15 cellular contexts compared by ENCODE assay signal in the genomic region with DNA sequence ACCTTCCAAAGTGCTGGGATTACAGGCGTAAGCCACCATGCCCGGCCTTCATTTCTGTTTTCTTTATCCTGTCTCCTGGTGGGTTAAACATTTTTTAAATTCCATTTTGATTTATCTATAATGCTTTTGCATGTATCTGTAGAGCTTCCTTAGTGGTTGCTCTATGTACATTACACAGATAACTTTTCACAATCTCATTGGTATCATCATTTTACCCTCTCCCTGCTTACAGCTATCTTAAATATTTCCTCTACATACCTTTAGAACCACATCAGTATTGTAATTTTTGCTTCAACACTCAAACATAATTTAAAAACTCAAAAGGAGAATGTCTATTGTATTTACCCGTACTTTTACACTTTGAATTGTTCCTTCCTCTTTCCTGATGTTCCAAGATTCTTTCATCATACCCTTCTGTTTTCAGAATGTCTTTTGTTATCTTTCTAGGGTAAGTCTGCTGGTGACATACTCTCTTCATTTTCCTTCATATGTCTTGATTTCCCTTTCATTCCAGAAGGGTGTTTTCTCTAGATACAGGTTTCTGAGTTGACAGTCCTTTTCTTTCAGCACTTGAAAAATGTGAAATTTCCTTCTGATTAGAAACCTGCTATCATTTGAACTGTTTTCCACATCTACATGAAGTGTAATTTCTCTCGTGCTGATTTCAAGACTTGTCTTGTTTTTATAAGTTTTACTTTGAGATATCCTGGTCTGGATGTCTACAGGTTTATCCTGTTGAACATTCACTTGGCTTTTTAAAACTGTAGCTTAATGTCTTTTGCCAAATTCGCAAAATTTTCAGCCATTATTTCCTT. TPM values are rescaled to one million over a fixed set of nuclear protein-coding genes. Genes with fewer than 3 reads are reported as not detected.
DNase-seq lines count a peak whose midpoint lies in the region; ATAC-seq and TF ChIP-seq lines count a peak whose summit lies in the region.
"Had no signal": no experiment of that assay in that cellular context is flagged by ENCODE, and none has a peak within 500 bp of the region (broad histone marks: within the 10 kb centered on the region; RNA-seq: fewer than 3 reads in every experiment).

No MANE protein-coding gene starts in this region.

- no peak overlapping the region for H3K4me2 ChIP-seq in OCI-LY7 (ENCODE audit: low read length)

- no peak for DNase-seq in activated CD4-positive, alpha-beta T cell treated with anti-CD3 and anti-CD28 coated beads for 36 hours
- no peak for DNase-seq in activated CD4-positive, alpha-beta T cell treated with anti-CD3 and anti-CD28 coated beads for 48 hours
- DNase-seq in OCI-LY7 (ENCODE audit: low spot score) (no peak), endothelial cell (ENCODE audit: low spot score) (no peak), progenitor cell of endocrine pancreas (ENCODE audit: low spot score, unreplicated experiment) (no peak), GM13977 (ENCODE audit: low spot score) (no peak)
- DNase-seq: 8988T; activated CD4-positive, CD25-positive, alpha-beta regulatory T cell treated with anti-CD3 and anti-CD28 coated beads, Interleukin-2, amount 50 U/mL, for 72 hours; amniotic stem cell; islet precursor cell; upper lobe of left lung had no signal

- CTCF ChIA-PET in activated CD4-positive, alpha-beta T cell treated with anti-CD3 and anti-CD28 coated beads for 36 hours (lab: Charles Lee) = interaction anchor here (0.7 to 1.9 kb wide), 5 partner anchors 8 to 211 kb away, joined by 3 to 8 read pairs (median 3); no protein-coding TSS in a partner anchor
- CTCF ChIA-PET in OCI-LY7 (lab: Charles Lee; ENCODE audit: unreplicated experiment) = no interaction called here

- H4K20me1 ChIP-seq in OCI-LY7 (ENCODE audit: insufficient read depth, low read length) = peaks cover 59% of the 10 kb centered on the region

- intact Hi-C loops in activated CD4-positive, alpha-beta T cell treated with anti-CD3 and anti-CD28 coated beads for 36 hours (cut with DNase I, micrococcal nuclease) = no loop called here
- intact Hi-C loops in OCI-LY7 (cut with micrococcal nuclease; ENCODE audit: unreplicated experiment) = no loop called here

- peaks cover 8% of the 10 kb centered on the region for H3K36me3 Mint-ChIP-seq in activated CD4-positive, alpha-beta T cell treated with anti-CD3 and anti-CD28 coated beads for 36 hours (ENCODE audit: low read depth)
- H3K36me3 Mint-ChIP-seq in endothelial cell (ENCODE audit: low read depth, unreplicated experiment) (peaks cover 4% of the 10 kb centered on the region), progenitor cell of endocrine pancreas (ENCODE audit: insufficient read depth) (no peaks in the 10 kb centered on the region)

- peaks cover 75% of the 10 kb centered on the region for H3K4me1 Mint-ChIP-seq in activated CD4-positive, alpha-beta T cell treated with anti-CD3 and anti-CD28 coated beads for 36 hours
- H3K4me1 Mint-ChIP-seq in endothelial cell (ENCODE audit: unreplicated experiment) (peaks cover 34% of the 10 kb centered on the region), progenitor cell of endocrine pancreas (ENCODE audit: low read depth) (peaks cover 14% of the 10 kb centered on the region)

- no peak overlapping the region for H3K4me3 Mint-ChIP-seq in activated CD4-positive, alpha-beta T cell treated with anti-CD3 and anti-CD28 coated beads for 36 hours
- H3K4me3 Mint-ChIP-seq in endothelial cell (ENCODE audit: unreplicated experiment) (no peak overlapping the region), progenitor cell of endocrine pancreas (ENCODE audit: low read depth) (no peak overlapping the region)

- H3K9me2 ChIP-seq in OCI-LY7 (ENCODE audit: insufficient read depth, low read length) = no peaks in the 10 kb centered on the region

- H3K9me3 ChIP-seq in OCI-LY7 (ENCODE audit: low read length) = no peaks in the 10 kb centered on the region
- H3K9me3 ChIP-seq: upper lobe of left lung had no signal

- H3K27ac ChIP-seq in OCI-LY7 (ENCODE audit: low read depth, low read length, poor library complexity, severe bottlenecking) = no peak overlapping the region
- H3K27ac ChIP-seq: parathyroid adenoma had no signal

- no peaks in the 10 kb centered on the region for H3K27me3 Mint-ChIP-seq in activated CD4-positive, alpha-beta T cell treated with anti-CD3 and anti-CD28 coated beads for 36 hours
- H3K27me3 Mint-ChIP-seq in endothelial cell (ENCODE audit: unreplicated experiment) = no peaks in the 10 kb centered on the region
- no peaks in the 10 kb centered on the region for H3K27me3 Mint-ChIP-seq in progenitor cell of endocrine pancreas

- H3K36me3 ChIP-seq in OCI-LY7 (ENCODE audit: insufficient read depth, low read length) = peaks cover 41% of the 10 kb centered on the region
- H3K36me3 ChIP-seq: upper lobe of left lung had no signal

- H2AFZ ChIP-seq in OCI-LY7 (ENCODE audit: low read length) = no peak overlapping the region
- H2AFZ ChIP-seq: parathyroid adenoma had no signal

- POLR2A ChIA-PET in activated CD4-positive, alpha-beta T cell treated with anti-CD3 and anti-CD28 coated beads for 36 hours (lab: Charles Lee) = no interaction called here
- POLR2A ChIA-PET in OCI-LY7 (lab: Charles Lee) = interaction anchor here (0.6 to 1.3 kb wide), 2 partner anchors 8 to 13 kb away, joined by 3 to 8 read pairs; no protein-coding TSS in a partner anchor

- H3K27ac Mint-ChIP-seq in activated CD4-positive, alpha-beta T cell treated with anti-CD3 and anti-CD28 coated beads for 36 hours = peak overlapping the region; percentile 59
- H3K27ac Mint-ChIP-seq in endothelial cell (ENCODE audit: unreplicated experiment) (peak overlapping the region; percentile 82), progenitor cell of endocrine pancreas (peak overlapping the region; percentile 35)

- BruUV-seq in OCI-LY7 (replicated peaks; lab: Mats Ljungman, UMichigan) = TSS peak; percentile 8

- TF ChIP-seq CTCF in OCI-LY7 (conservative IDR thresholded peaks at IDR 0.05; ENCODE audit: low read length) (no peak), endothelial cell (IDR thresholded peaks at IDR 0.05; ENCODE audit: unreplicated experiment) (no peak), progenitor cell of endocrine pancreas (IDR thresholded peaks at IDR 0.05; ENCODE audit: unreplicated experiment) (no peak), GM13977 (IDR thresholded peaks at IDR 0.05; ENCODE audit: extremely low read depth, insufficient read depth, missing control alignments) (no peak)

- peaks cover 100% of the 10 kb centered on the region for H3K79me2 ChIP-seq in OCI-LY7 (ENCODE audit: insufficient read depth, low read depth, low read length)

- H3K9me3 Mint-ChIP-seq in activated CD4-positive, alpha-beta T cell treated with anti-CD3 and anti-CD28 coated beads for 36 hours (ENCODE audit: low read depth) = no peaks in the 10 kb centered on the region
- H3K9me3 Mint-ChIP-seq in endothelial cell (ENCODE audit: unreplicated experiment) = no peaks in the 10 kb centered on the region
- peaks cover 2% of the 10 kb centered on the region for H3K9me3 Mint-ChIP-seq in progenitor cell of endocrine pancreas (ENCODE audit: low read depth)

- ATAC-seq in activated CD4-positive, alpha-beta T cell treated with anti-CD3 and anti-CD28 coated beads for 36 hours = no peak
- ATAC-seq in HG03039 (IDR thresholded peaks at IDR 0.05; ENCODE audit: unreplicated experiment) = no peak
- ATAC-seq in HG02759 (IDR thresholded peaks at IDR 0.05; ENCODE audit: unreplicated experiment) = no peak
- ATAC-seq: esophagus mucosa had no signal

- no peak overlapping the region for H3K4me3 ChIP-seq in OCI-LY7 (ENCODE audit: low read depth, low read length, poor library complexity, severe bottlenecking)
- H3K4me3 ChIP-seq: upper lobe of left lung had no signal

- H3K4me1 ChIP-seq in OCI-LY7 (ENCODE audit: insufficient read depth, low read length, poor library complexity, severe bottlenecking) = peaks cover 36% of the 10 kb centered on the region

- in situ Hi-C loops in GM13977 (cut with MboI; ENCODE audit: low pct_unique_long_range_greater_than_20kb, low sequenced_read_pairs, unreplicated experiment) = no loop called here

RNA-seq across cellular contexts. Expression of gene PPP3R1, which starts 21.9 kb away (rescaled TPM):
- total RNA-seq in activated CD4-positive, alpha-beta T cell treated with anti-CD3 and anti-CD28 coated beads for 36 hours = 10 to 100 TPM; 75.1 to 82.4 TPM
- 14.1 and 15.1 TPM in 2 replicates for total RNA-seq in OCI-LY7 (2014; rRNA removed; shearing (Covaris generic))
- 90.3 and 97.4 TPM in 2 replicates for total RNA-seq in OCI-LY7 (2022)
- total RNA-seq in endothelial cell (ENCODE audit: unreplicated experiment) = 65.7 TPM
- 44.1 and 48.5 TPM in 2 replicates for total RNA-seq in progenitor cell of endocrine pancreas
